ENCODE assay signal across 23 cellular contexts in genomic region chr1:21531243-21531642, GRCh38. TPM values are rescaled to one million over a fixed set of nuclear protein-coding genes. Genes with fewer than 3 reads are reported as not detected.
"Had no signal": no experiment of that assay in that cellular context is flagged by ENCODE, and none has a peak within 500 bp of the region (broad histone marks: within the 10 kb centered on the region; RNA-seq: fewer than 3 reads in every experiment).

No MANE protein-coding gene starts in this region.

- DNase-seq: dorsolateral prefrontal cortex; effector CD4-positive, alpha-beta T cell; foreskin fibroblast; gastrocnemius medialis; head of caudate nucleus; mucosa of descending colon; naive B cell; nucleus accumbens; right cardiac atrium; sigmoid colon; stimulated activated CD4-positive, alpha-beta T cell treated with anti-CD3 and anti-CD28 coated beads, Interleukin-2, amount 100 ng/mL, for 24 hours; stimulated activated CD4-positive, alpha-beta T cell treated with anti-CD3 and anti-CD28 coated beads, Interleukin-4, amount 100 ng/mL, for 24 hours; stimulated activated naive CD4-positive, alpha-beta T cell treated with Interleukin-2 at 50 U/mL for 16 hours; substantia nigra; testis; tibial artery had no signal

- ATAC-seq: esophagus mucosa; gastrocnemius medialis; left lobe of liver; mucosa of descending colon; stimulated activated effector memory CD8-positive, alpha-beta T cell treated with anti-CD3 and anti-CD28 coated beads, Interleukin-12 subunit alpha, Interleukin-12 subunit beta, amount 100 ng/mL, for 72 hours had no signal

- H3K27ac ChIP-seq: dorsolateral prefrontal cortex, gastrocnemius medialis, prostate gland, sigmoid colon, testis, tibial artery had no signal

- H3K9me3 ChIP-seq: gastrocnemius medialis, mucosa of descending colon, prostate gland, sigmoid colon, testis, tibial artery had no signal

- H3K4me1 ChIP-seq: gastrocnemius medialis, prostate gland, sigmoid colon had no signal

- H3K4me3 ChIP-seq: dorsolateral prefrontal cortex, gastrocnemius medialis, lung, mucosa of descending colon, prostate gland, sigmoid colon, testis, tibial artery had no signal

- H3K27me3 ChIP-seq: dorsolateral prefrontal cortex, testis had no signal

- H3K36me3 ChIP-seq: gastrocnemius medialis, prostate gland, sigmoid colon, tibial artery had no signal

RNA-seq across cellular contexts. Expression of gene ALPL, which starts 22.0 kb away (rescaled TPM):
- total RNA-seq: natural killer cell treated with Interleukin-12 subunit alpha and Interleukin-12 subunit beta and Interleukin-15 and Interleukin-18, amount 100 ng/mL, for 72 hours had no signal
- polyA plus RNA-seq: keratinocyte had no signal
